Comparison of ENCODE assay signal across 15 cellular contexts in the genomic region with DNA sequence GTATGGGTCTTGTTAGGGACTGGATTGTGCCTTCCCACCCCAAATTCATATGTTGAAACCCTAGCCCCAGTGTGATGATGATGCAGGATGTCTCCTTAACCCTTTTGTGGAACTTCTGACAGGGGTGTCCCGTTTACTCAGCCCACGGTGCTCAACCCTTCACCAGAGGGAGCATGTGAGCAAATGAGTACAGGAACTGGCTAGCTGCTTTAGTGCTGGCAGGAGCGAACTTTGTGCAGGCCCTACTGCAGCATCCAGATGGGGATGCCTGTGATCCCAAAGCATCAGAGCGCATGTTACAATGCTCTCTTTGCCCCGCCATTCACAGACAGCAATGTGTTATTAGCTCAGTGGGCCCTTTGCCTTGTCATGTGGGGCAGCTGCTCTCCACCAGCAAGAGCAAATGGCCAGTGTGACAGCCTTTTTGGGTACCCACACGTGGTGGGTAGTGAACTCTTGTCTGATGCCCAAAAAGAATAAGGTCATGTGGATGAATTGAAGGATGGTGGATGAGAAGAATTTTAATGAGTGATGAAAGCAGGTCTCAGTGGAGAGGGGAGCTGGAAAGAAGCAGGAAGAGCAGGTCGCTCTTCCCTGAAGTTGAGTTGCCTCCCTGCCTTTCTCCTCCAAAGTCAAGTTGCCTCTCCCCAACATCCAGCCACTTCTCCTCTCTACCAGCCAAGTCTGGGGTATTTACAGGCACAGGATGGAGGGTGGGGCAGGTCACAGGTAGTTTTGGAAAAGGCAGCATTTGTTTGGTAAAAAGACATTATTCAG.
A peak's percentile ranks its signal among the peaks of the same experiment; 100 is the strongest.
DNase-seq lines count a peak whose midpoint lies in the region; ATAC-seq and TF ChIP-seq lines count a peak whose summit lies in the region.
"Had no signal": no experiment of that assay in that cellular context is flagged by ENCODE, and none has a peak within 500 bp of the region (broad histone marks: within the 10 kb centered on the region; RNA-seq: fewer than 3 reads in every experiment).

No MANE protein-coding gene starts in this region.

- TF ChIP-seq CTCF in RWPE2 (IDR thresholded peaks at IDR 0.05; ENCODE audit: poor library complexity, severe bottlenecking) (peak; percentile 23), foreskin fibroblast (IDR thresholded peaks at IDR 0.05; ENCODE audit: low read depth, low read length) (peak; percentile 14)

- no peaks in the 10 kb centered on the region for H3K27me3 ChIP-seq in RWPE2 (ENCODE audit: insufficient read depth, poor library complexity, severe bottlenecking)
- H3K27me3 ChIP-seq: gastroesophageal sphincter had no signal

- no peaks in the 10 kb centered on the region for H3K27me3 Mint-ChIP-seq in activated naive CD8-positive, alpha-beta T cell treated with anti-CD3 and anti-CD28 coated beads, Interleukin-2, amount 50 U/mL, for 24 hours
- H3K27me3 Mint-ChIP-seq in activated naive CD8-positive, alpha-beta T cell treated with anti-CD3 and anti-CD28 coated beads for 36 hours: peaks cover 6% of the 10 kb centered on the region
- H3K27me3 Mint-ChIP-seq: central memory CD8-positive, alpha-beta T cell; memory B cell had no signal

- H3K4me3 ChIP-seq in RWPE2 (ENCODE audit: severe bottlenecking) (no peak overlapping the region), foreskin fibroblast (ENCODE audit: low read depth in 1 of 2, low read length in 2 of 2) (no peak overlapping the region)
- H3K4me3 ChIP-seq: gastroesophageal sphincter had no signal

- H3K36me3 ChIP-seq in RWPE2 (ENCODE audit: low read depth): no peaks in the 10 kb centered on the region
- H3K36me3 ChIP-seq: gastroesophageal sphincter had no signal

- H3K27ac ChIP-seq in RWPE2 (ENCODE audit: poor library complexity, severe bottlenecking): no peak overlapping the region
- H3K27ac ChIP-seq: gastroesophageal sphincter had no signal

- no peak overlapping the region for H3K4me3 Mint-ChIP-seq in activated naive CD8-positive, alpha-beta T cell treated with anti-CD3 and anti-CD28 coated beads, Interleukin-2, amount 50 U/mL, for 24 hours
- no peak overlapping the region for H3K4me3 Mint-ChIP-seq in activated naive CD8-positive, alpha-beta T cell treated with anti-CD3 and anti-CD28 coated beads for 36 hours
- H3K4me3 Mint-ChIP-seq: activated T-cell treated with anti-CD3 and anti-CD28 coated beads, Interleukin-2, amount 50 U/mL, for 72 hours; central memory CD8-positive, alpha-beta T cell; memory B cell had no signal

- no peak overlapping the region for H3K27ac Mint-ChIP-seq in activated naive CD8-positive, alpha-beta T cell treated with anti-CD3 and anti-CD28 coated beads, Interleukin-2, amount 50 U/mL, for 24 hours
- no peak overlapping the region for H3K27ac Mint-ChIP-seq in activated naive CD8-positive, alpha-beta T cell treated with anti-CD3 and anti-CD28 coated beads for 36 hours
- H3K27ac Mint-ChIP-seq: activated T-cell treated with anti-CD3 and anti-CD28 coated beads, Interleukin-2, amount 50 U/mL, for 72 hours; memory B cell had no signal

- peak; percentile 24 for ATAC-seq in activated naive CD8-positive, alpha-beta T cell treated with anti-CD3 and anti-CD28 coated beads, Interleukin-2, amount 50 U/mL, for 24 hours
- ATAC-seq in RWPE2 (ENCODE audit: low read depth): 0 out of 3 replicates have a peak, but pooled peaks have one; percentile 25
- ATAC-seq in stimulated activated naive CD8-positive, alpha-beta T cell treated with anti-CD3 and anti-CD28 coated beads, Interleukin-15, Interleukin-2, amounts not matched to agents 100 U/mL and 50 U/mL, for 24 hours: peak; percentile 14
- ATAC-seq: activated T-cell treated with anti-CD3 and anti-CD28 coated beads, Interleukin-2, amount 50 U/mL, for 72 hours; gastroesophageal sphincter had no signal

- H3K9me3 ChIP-seq in RWPE2 (ENCODE audit: severe bottlenecking): no peaks in the 10 kb centered on the region
- H3K9me3 ChIP-seq: gastroesophageal sphincter had no signal

- DNase-seq in activated naive CD8-positive, alpha-beta T cell treated with anti-CD3 and anti-CD28 coated beads, Interleukin-2, amount 50 U/mL, for 24 hours: no peak
- no peak for DNase-seq in activated naive CD8-positive, alpha-beta T cell treated with anti-CD3 and anti-CD28 coated beads for 36 hours
- DNase-seq in RWPE2 (ENCODE audit: low spot score): no peak
- DNase-seq in foreskin fibroblast: peak in 1 of 2 donors; percentile 31
- DNase-seq in stimulated activated naive CD8-positive, alpha-beta T cell treated with anti-CD3 and anti-CD28 coated beads, Interleukin-15, Interleukin-2, amounts not matched to agents 100 U/mL and 50 U/mL, for 24 hours: no peak
- no peak for DNase-seq in superior temporal gyrus (ENCODE audit: extremely low spot score)
- no peak for DNase-seq in hepatic stellate cell (ENCODE audit: low spot score)
- no peak for DNase-seq in stimulated activated CD8-positive, alpha-beta memory T cell treated with anti-CD3 and anti-CD28 coated beads, Interleukin-4, amount 100 ng/mL, for 48 hours
- DNase-seq: activated T-cell treated with anti-CD3 and anti-CD28 coated beads, Interleukin-2, amount 50 U/mL, for 72 hours; GOT3; NCI-H1092; OCI-M1 had no signal

- no peaks in the 10 kb centered on the region for H3K4me1 ChIP-seq in RWPE2 (ENCODE audit: insufficient read depth, poor library complexity, severe bottlenecking)
- H3K4me1 ChIP-seq: gastroesophageal sphincter had no signal

- H3K9me3 Mint-ChIP-seq in activated naive CD8-positive, alpha-beta T cell treated with anti-CD3 and anti-CD28 coated beads, Interleukin-2, amount 50 U/mL, for 24 hours: no peaks in the 10 kb centered on the region
- no peaks in the 10 kb centered on the region for H3K9me3 Mint-ChIP-seq in activated naive CD8-positive, alpha-beta T cell treated with anti-CD3 and anti-CD28 coated beads for 36 hours
- H3K9me3 Mint-ChIP-seq: activated T-cell treated with anti-CD3 and anti-CD28 coated beads, Interleukin-2, amount 50 U/mL, for 72 hours; central memory CD8-positive, alpha-beta T cell; memory B cell had no signal

- H3K36me3 Mint-ChIP-seq in activated naive CD8-positive, alpha-beta T cell treated with anti-CD3 and anti-CD28 coated beads, Interleukin-2, amount 50 U/mL, for 24 hours (ENCODE audit: low read depth): no peaks in the 10 kb centered on the region
- no peaks in the 10 kb centered on the region for H3K36me3 Mint-ChIP-seq in activated naive CD8-positive, alpha-beta T cell treated with anti-CD3 and anti-CD28 coated beads for 36 hours
- H3K36me3 Mint-ChIP-seq: memory B cell had no signal

- no peaks in the 10 kb centered on the region for H3K4me1 Mint-ChIP-seq in activated naive CD8-positive, alpha-beta T cell treated with anti-CD3 and anti-CD28 coated beads, Interleukin-2, amount 50 U/mL, for 24 hours
- H3K4me1 Mint-ChIP-seq in activated naive CD8-positive, alpha-beta T cell treated with anti-CD3 and anti-CD28 coated beads for 36 hours: peaks cover 2% of the 10 kb centered on the region
- H3K4me1 Mint-ChIP-seq: central memory CD8-positive, alpha-beta T cell; memory B cell had no signal
